In genomic region chr1:89528382-89528780, GRCh38 we compare ENCODE assay signal across 21 cellular contexts. TPM values are rescaled to one million over a fixed set of nuclear protein-coding genes. Genes with fewer than 3 reads are reported as not detected.
A peak's percentile ranks its signal among the peaks of the same experiment; 100 is the strongest.
DNase-seq lines count a peak whose midpoint lies in the region; ATAC-seq, FAIRE-seq and TF ChIP-seq lines count a peak whose summit lies in the region.
"Had no signal": no experiment of that assay in that cellular context is flagged by ENCODE, and none has a peak within 500 bp of the region (broad histone marks: within the 10 kb centered on the region; RNA-seq: fewer than 3 reads in every experiment).

No MANE protein-coding gene starts in this region.

- no peaks in the 10 kb centered on the region for H3K9me3 ChIP-seq in adrenal gland (replicated peaks in 1 of 3)

- FAIRE-seq in GM12891 (lab: Jason Lieb, UNC), result peak; percentile 5
- FAIRE-seq: G401.6, GM19239 had no signal

- H3K4me1 ChIP-seq in adrenal gland (replicated peaks in 1 of 2), result peaks cover 14 to 77% of the 10 kb centered on the region in 2 donors

- H3K27me3 ChIP-seq in adrenal gland, result no peaks in the 10 kb centered on the region

- peak overlapping the region in 3 of 5 donors; percentile 26 to 96 (median 43) for H3K27ac ChIP-seq in adrenal gland

- intact Hi-C loops in adrenal gland (cut with DNase I), result no loop called here

- DNase-seq in GM12891 (ENCODE audit: insufficient read length, low spot score) (no peak), adrenal gland (no peak), globus pallidus (ENCODE audit: low spot score) (peak; percentile 84), putamen (ENCODE audit: low spot score) (peak; percentile 64), NCI-H1417 treated with DMSO at 0.1 percent for 48 hours (lab: John Stamatoyannopoulos, UW) (no peak), MV-4-11 (lab: John Stamatoyannopoulos, UW) (no peak)
- no peak for DNase-seq in activated naive CD4-positive, alpha-beta T cell (lab: John Stamatoyannopoulos, UW)
- DNase-seq: COR-L47, GOT3, KBM-7, NCI-H1092, NCI-H146, NCI-H774, PC-3, RPMI8226, SHP77 treated with DMSO at 0.1 percent for 48 hours had no signal

- H3K36me3 ChIP-seq in adrenal gland (replicated peaks in 1 of 2), result no peaks in the 10 kb centered on the region

- TF ChIP-seq POLR2A in GM12891 (IDR thresholded peaks at IDR 0.05; ENCODE audit: low read depth, low read length) (no peak), adrenal gland (IDR thresholded peaks at IDR 0.05) (no peak)

- peak overlapping the region in 1 of 4 donors; percentile 10 for H3K4me3 ChIP-seq in adrenal gland

- TF ChIP-seq CTCF in adrenal gland (IDR thresholded peaks at IDR 0.05), result no peak

- no peak for ATAC-seq in HG03196 (IDR thresholded peaks at IDR 0.05; ENCODE audit: unreplicated experiment)
- ATAC-seq: HCT116, PC-3, SK-N-SH treated with all-trans-retinoic acid at 6 μM for 48 hours had no signal

TF ChIP-seq in GM12891, 5 proteins besides CTCF, POLR2A, EP300 and RAD21:
- TF ChIP-seq TAF1 (IDR thresholded peaks at IDR 0.05; ENCODE audit: low read depth, low read length), result no peak
- TF ChIP-seq PAX5 (IDR thresholded peaks at IDR 0.05; ENCODE audit: insufficient read depth, low read length, severe bottlenecking), result no peak
- TF ChIP-seq SPI1 (IDR thresholded peaks at IDR 0.05; ENCODE audit: low read depth, low read length), result no peak
- TF ChIP-seq POLR2AphosphoS5 (IDR thresholded peaks at IDR 0.05; ENCODE audit: low read depth, low read length), result no peak
- TF ChIP-seq POU2F2 (IDR thresholded peaks at IDR 0.05; ENCODE audit: low read depth, low read length), result no peak

RNA-seq across cellular contexts. Expression of gene LRRC8B, which starts 3.8 kb away (rescaled TPM):
- polyA plus RNA-seq in GM12891 (2012; ENCODE audit: low read depth, missing spikeins), result 0.64 TPM
- total RNA-seq in adrenal gland, result 10 to 100 TPM; 31.4 to 69.6 (median 43.4) TPM
- polyA plus RNA-seq in adrenal gland, result 10 to 100 TPM in 2 of 3 donors, 1 to 10 TPM in 1; 7.7 to 36.2 (median 12.4) TPM

Comparison
In these comparisons a context has a peak if more than half of its experiments do, and no peak if none do; other contexts are left out.
1. DNase-seq: peak in globus pallidus (single experiment) and putamen (single experiment); none in GM12891 (single experiment), adrenal gland (0 of 7), NCI-H1417 treated with DMSO at 0.1 percent for 48 hours (single experiment), MV-4-11 (single experiment) and activated naive CD4-positive, alpha-beta T cell (0 of 4).